ENCODE assay signal across 8 cellular contexts in the genomic region with DNA sequence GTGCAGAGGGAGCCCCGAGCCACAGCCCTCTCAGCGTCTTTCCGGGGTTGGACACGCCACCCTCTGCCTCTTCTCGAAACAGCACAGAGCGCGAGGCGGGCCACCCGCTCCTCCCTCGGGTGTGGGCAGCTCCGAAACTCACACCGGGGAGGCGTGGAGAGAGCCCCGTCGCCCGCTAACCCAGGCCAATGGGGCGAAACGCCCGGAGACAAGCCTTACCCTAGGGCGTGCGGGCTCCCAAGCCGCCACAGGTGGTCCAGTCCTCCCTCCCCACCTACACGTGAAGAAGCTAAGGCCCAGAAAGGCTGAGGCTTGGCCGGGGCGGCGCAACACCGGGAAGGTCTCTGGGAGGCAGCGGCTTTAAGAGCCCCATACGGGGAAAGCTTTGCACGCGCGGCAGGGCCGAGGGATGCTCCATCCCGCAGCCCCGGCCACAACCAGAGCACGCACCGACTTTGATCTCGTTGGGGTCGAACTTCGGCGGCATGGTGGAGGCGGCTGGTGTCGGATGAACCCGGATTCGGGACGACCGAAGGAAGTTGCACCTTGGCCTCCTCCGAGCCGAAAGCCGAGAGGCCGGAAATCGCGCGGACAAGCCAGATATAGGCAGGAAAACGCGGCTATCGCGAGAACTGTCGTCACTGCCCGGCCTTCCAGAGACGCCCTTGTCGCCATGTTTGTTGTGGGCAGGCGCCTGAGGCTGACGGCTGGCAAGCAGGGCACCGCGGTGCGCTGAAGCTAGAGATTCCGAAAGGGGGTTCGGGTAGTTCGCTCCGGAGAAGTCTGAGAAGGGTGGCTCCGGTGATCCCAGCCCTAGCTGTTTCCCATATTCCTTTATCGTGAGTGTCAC. TPM values are rescaled to one million over a fixed set of nuclear protein-coding genes. Genes with fewer than 3 reads are reported as not detected.
DNase-seq lines count a peak whose midpoint lies in the region; ATAC-seq and TF ChIP-seq lines count a peak whose summit lies in the region.

LRSAM1 (plus strand) TSS at position 680 of the 850 bp plus-strand sequence. CDS start 3,018 bp downstream, outside the sequence.
RPL12 (minus strand) TSS at position 576 of the 850 bp plus-strand sequence; CDS start at position 487, 89 bp downstream.

- H3K27ac ChIP-seq in BLaER1 treated with 17β-estradiol and CSF1 and Interleukin-3, amounts not matched to agents 10 nM and 100 nM = peak within 1 kb of the TSS; percentile 80 to 99 (median 95)
- peak within 1 kb of the TSS; percentile 97 to 98 for H3K27ac ChIP-seq in coronary artery

- peaks cover 49 to 50% (median 50%) of the 10 kb centered on the region in 11 experiments for H4K20me1 ChIP-seq in BLaER1 treated with 17β-estradiol and CSF1 and Interleukin-3, amounts not matched to agents 10 nM and 100 nM

- no peaks in the 10 kb centered on the region for H3K27me3 Mint-ChIP-seq in activated CD4-positive, alpha-beta T cell treated with anti-CD3 and anti-CD28 coated beads, Interleukin-2, amount 10 ng/mL, durations not matched to agents 7 days and 5 days

- DNase-seq in NCI-H69 (lab: John Stamatoyannopoulos, UW) = peak; percentile 97
- DNase-seq in activated CD4-positive, alpha-beta T cell treated with anti-CD3 and anti-CD28 coated beads, Interleukin-2, amount 10 ng/mL, durations not matched to agents 7 days and 5 days = peak; percentile 98
- DNase-seq in coronary artery (ENCODE audit: low spot score) = peak; percentile 98
- DNase-seq in left kidney (ENCODE audit: low read depth, low spot score) = peak; percentile 98
- DNase-seq in stimulated activated CD4-positive, alpha-beta T cell treated with anti-CD3 and anti-CD28 coated beads, Interleukin-1b, Interleukin-23, amount 100 ng/mL, for 48 hours = peak; percentile 96

- ATAC-seq in GM19328 (IDR thresholded peaks at IDR 0.05; ENCODE audit: unreplicated experiment) (peak; percentile 60), HG03469 (IDR thresholded peaks at IDR 0.05; ENCODE audit: unreplicated experiment) (peak; percentile 52)

- peak within 1 kb of the TSS; percentile 87 to 100 (median 96) for H3K4me3 ChIP-seq in BLaER1 treated with 17β-estradiol and CSF1 and Interleukin-3, amounts not matched to agents 10 nM and 100 nM
- peak within 1 kb of the TSS; percentile 90 for H3K4me3 ChIP-seq in coronary artery

- CTCF ChIA-PET in activated CD4-positive, alpha-beta T cell treated with anti-CD3 and anti-CD28 coated beads, Interleukin-2, amount 10 ng/mL, durations not matched to agents 7 days and 5 days (lab: Charles Lee) = interaction anchor here (0.6 to 2.1 kb wide), 4 partner anchors 15 to 284 kb away, joined by 5 to 7 read pairs (median 6); partner anchors contain the start of gene TOR2A

- peaks cover 0 to 27% (median 4%) of the 10 kb centered on the region in 11 experiments; a peak in 14 of 22 replicates for H3K9me3 ChIP-seq in BLaER1 treated with 17β-estradiol and CSF1 and Interleukin-3, amounts not matched to agents 10 nM and 100 nM (replicated peaks in 1 of 11)

- H3K4me3 Mint-ChIP-seq in activated CD4-positive, alpha-beta T cell treated with anti-CD3 and anti-CD28 coated beads, Interleukin-2, amount 10 ng/mL, durations not matched to agents 7 days and 5 days = peak within 1 kb of the TSS; percentile 86

- peaks cover 43% of the 10 kb centered on the region for H3K4me1 Mint-ChIP-seq in activated CD4-positive, alpha-beta T cell treated with anti-CD3 and anti-CD28 coated beads, Interleukin-2, amount 10 ng/mL, durations not matched to agents 7 days and 5 days

- peaks cover 50% of the 10 kb centered on the region for H3K36me3 Mint-ChIP-seq in activated CD4-positive, alpha-beta T cell treated with anti-CD3 and anti-CD28 coated beads, Interleukin-2, amount 10 ng/mL, durations not matched to agents 7 days and 5 days (ENCODE audit: low read depth)

- peaks cover 46 to 63% (median 48%) of the 10 kb centered on the region in 11 experiments for H3K36me3 ChIP-seq in BLaER1 treated with 17β-estradiol and CSF1 and Interleukin-3, amounts not matched to agents 10 nM and 100 nM

- POLR2A ChIA-PET in activated CD4-positive, alpha-beta T cell treated with anti-CD3 and anti-CD28 coated beads, Interleukin-2, amount 10 ng/mL, durations not matched to agents 7 days and 5 days (lab: Charles Lee) = interaction anchor here (0.7 to 1.5 kb wide), 3 partner anchors 63 to 645 kb away, joined by 3 to 4 read pairs (median 3); no protein-coding TSS in a partner anchor

- H3K4me2 ChIP-seq in BLaER1 treated with 17β-estradiol and CSF1 and Interleukin-3, amounts not matched to agents 10 nM and 100 nM = peak within 1 kb of the TSS; percentile 91 to 100 (median 97)

- peaks cover 32 to 65% (median 54%) of the 10 kb centered on the region in 10 experiments for H3K4me1 ChIP-seq in BLaER1 treated with 17β-estradiol and CSF1 and Interleukin-3, amounts not matched to agents 10 nM and 100 nM

- TF ChIP-seq CTCF in coronary artery (IDR thresholded peaks at IDR 0.05) = no peak

- H3K9me3 Mint-ChIP-seq in activated CD4-positive, alpha-beta T cell treated with anti-CD3 and anti-CD28 coated beads, Interleukin-2, amount 10 ng/mL, durations not matched to agents 7 days and 5 days = peaks cover 4% of the 10 kb centered on the region

- peak within 1 kb of the TSS; percentile 98 for H3K27ac Mint-ChIP-seq in activated CD4-positive, alpha-beta T cell treated with anti-CD3 and anti-CD28 coated beads, Interleukin-2, amount 10 ng/mL, durations not matched to agents 7 days and 5 days

- H3K27me3 ChIP-seq in BLaER1 treated with 17β-estradiol and CSF1 and Interleukin-3, amounts not matched to agents 10 nM and 100 nM = no peaks in the 10 kb centered on the region

- peak within 1 kb of the TSS; percentile 94 to 100 (median 98) for H3K9ac ChIP-seq in BLaER1 treated with 17β-estradiol and CSF1 and Interleukin-3, amounts not matched to agents 10 nM and 100 nM

RNA-seq across cellular contexts. Expression of gene LRSAM1, which starts in this region (rescaled TPM):
- 10 to 100 TPM; 13.3 to 13.6 TPM for total RNA-seq in activated CD4-positive, alpha-beta T cell treated with anti-CD3 and anti-CD28 coated beads, Interleukin-2, amount 10 ng/mL, durations not matched to agents 7 days and 5 days

RNA-seq across cellular contexts. Expression of gene RPL12, which starts in this region (rescaled TPM):
- total RNA-seq in activated CD4-positive, alpha-beta T cell treated with anti-CD3 and anti-CD28 coated beads, Interleukin-2, amount 10 ng/mL, durations not matched to agents 7 days and 5 days = 1,000 to 10,000 TPM; 1,186 to 1,386 TPM

Comparison
In these comparisons a context has a peak if more than half of its experiments do, and no peak if none do; other contexts are left out.
1. Peak in every context shown above with its lines: DNase-seq, ATAC-seq, H3K4me3 ChIP-seq and H3K27ac ChIP-seq.